Comparison of ENCODE assay signal across 1 cellular context in genomic region chr20:50958733-50959542, GRCh38.
A peak's percentile ranks its signal among the peaks of the same experiment; 100 is the strongest.
TF ChIP-seq lines count a peak whose summit lies in the region.

TSS of gene MOCS3 (plus strand) at chr20:50958818. CDS start at chr20:50958843, 25 bp downstream.

TF ChIP-seq in H1, 55 proteins besides CTCF, POLR2A, EP300 and RAD21 (continued from another document):
- TF ChIP-seq POU5F1 (IDR thresholded peaks at IDR 0.05; ENCODE audit: low read depth, low read length) (no peak), USF2 (IDR thresholded peaks at IDR 0.05; ENCODE audit: low read length) (no peak), MAX (IDR thresholded peaks at IDR 0.05) (0 out of 2 replicates have a peak, but pooled peaks have one; percentile 61), RBBP5 (IDR thresholded peaks at IDR 0.05; ENCODE audit: borderline replicate concordance, low read depth, low read length) (peak; percentile 49; the same call in 1 of the 2 replicates), RXRA (IDR thresholded peaks at IDR 0.05; ENCODE audit: insufficient read depth, low read depth, low read length) (no peak), EGR1 (IDR thresholded peaks at IDR 0.05; ENCODE audit: borderline replicate concordance, low read depth, low read length) (no peak), TAF7 (optimal IDR thresholded peaks at IDR 0.05; ENCODE audit: borderline replicate concordance, low read depth, low read length) (no peak), RNF2 (IDR thresholded peaks at IDR 0.05; ENCODE audit: borderline replicate concordance, low read depth, low read length, missing control alignments, poor library complexity, severe bottlenecking) (no peak), YY1 (IDR thresholded peaks at IDR 0.05; ENCODE audit: low read depth, low read length) (peak; percentile 82), ATF3 (IDR thresholded peaks at IDR 0.05; ENCODE audit: insufficient read depth, low read depth, low read length) (no peak), TEAD4 (IDR thresholded peaks at IDR 0.05; ENCODE audit: low read depth, low read length) (no peak), ZNF274 (IDR thresholded peaks at IDR 0.05; ENCODE audit: borderline replicate concordance, extremely low read depth, low read length) (no peak), PHF8 (conservative IDR thresholded peaks at IDR 0.05; ENCODE audit: low read depth, low read length) (peak; percentile 63), SAP30 (IDR thresholded peaks at IDR 0.05; ENCODE audit: insufficient read depth, insufficient replicate concordance, low read length) (no peak), CHD7 (IDR thresholded peaks at IDR 0.05; ENCODE audit: insufficient replicate concordance, low read length) (no peak), CREB1 (IDR thresholded peaks at IDR 0.05) (no peak), BRCA1 (IDR thresholded peaks at IDR 0.05; ENCODE audit: low read depth, low read length) (no peak), CBX8 (IDR thresholded peaks at IDR 0.05; ENCODE audit: borderline replicate concordance, low read depth, low read length) (no peak), EZH2 (IDR thresholded peaks at IDR 0.05; ENCODE audit: low read depth, low read length, severe bottlenecking) (no peak), KDM4A (IDR thresholded peaks at IDR 0.05; ENCODE audit: low read depth, low read length, severe bottlenecking) (peak; percentile 82), BACH1 (IDR thresholded peaks at IDR 0.05; ENCODE audit: low read length) (no peak), GTF2F1 (IDR thresholded peaks at IDR 0.05; ENCODE audit: borderline replicate concordance, low read depth, low read length) (no peak; the same call in 1 of the 2 replicates), KDM1A (IDR thresholded peaks at IDR 0.05; ENCODE audit: borderline replicate concordance, low read length) (no peak), TBP (IDR thresholded peaks at IDR 0.05; ENCODE audit: low read depth, low read length) (no peak), ATF2 (IDR thresholded peaks at IDR 0.05; ENCODE audit: low read length) (no peak), SP1 (IDR thresholded peaks at IDR 0.05; ENCODE audit: low read depth, low read length) (no peak), NANOG (IDR thresholded peaks at IDR 0.05; ENCODE audit: insufficient read depth, low read depth, low read length, poor library complexity, severe bottlenecking) (no peak), POLR2AphosphoS5 (IDR thresholded peaks at IDR 0.05; ENCODE audit: low read depth, low read length) (peak; percentile 2; the same call in 1 of the 2 replicates), MAFK (IDR thresholded peaks at IDR 0.05; ENCODE audit: low read depth, low read length) (no peak), CHD2 (IDR thresholded peaks at IDR 0.05; ENCODE audit: low read length) (no peak), FOSL1 (IDR thresholded peaks at IDR 0.05; ENCODE audit: insufficient read depth, low read depth, low read length) (no peak), GABPA (IDR thresholded peaks at IDR 0.05; ENCODE audit: borderline replicate concordance, insufficient read depth, low read length) (peak; percentile 94; the same call in 1 of the 2 replicates), SP4 (IDR thresholded peaks at IDR 0.05; ENCODE audit: low read length) (no peak), HDAC2 (IDR thresholded peaks at IDR 0.05; ENCODE audit: borderline replicate concordance in 1 of 2, low read depth in 2 of 2, low read length in 2 of 2) (peak in 1 of 2 experiments; percentile 86; a peak in 1 of 4 replicates), JUND (IDR thresholded peaks at IDR 0.05; ENCODE audit: low read length) (no peak), ASH2L (IDR thresholded peaks at IDR 0.05; ENCODE audit: low read length) (peak; percentile 70)
